In genomic region chr12:110317921-110318320, GRCh38 we compare ENCODE assay signal across 16 cellular contexts. TPM values are rescaled to one million over a fixed set of nuclear protein-coding genes. Genes with fewer than 3 reads are reported as not detected.
DNase-seq lines count a peak whose midpoint lies in the region; ATAC-seq and TF ChIP-seq lines count a peak whose summit lies in the region.
"Had no signal": no experiment of that assay in that cellular context is flagged by ENCODE, and none has a peak within 500 bp of the region (broad histone marks: within the 10 kb centered on the region; RNA-seq: fewer than 3 reads in every experiment).

No MANE protein-coding gene starts in this region.

- H3K27ac Mint-ChIP-seq in MCF 10A (ENCODE audit: low read depth, unreplicated experiment), result no peak overlapping the region
- H3K27ac Mint-ChIP-seq: dendritic cell treated with granulocyte-macrophage colony-stimulating factor and Interleukin-4, amounts not matched to agents 40 ng/mL and 50 ng/mL, for 4 days; type B pancreatic cell had no signal

- TF ChIP-seq CTCF in breast epithelium (IDR thresholded peaks at IDR 0.05) (no peak), MCF 10A (IDR thresholded peaks at IDR 0.05; ENCODE audit: unreplicated experiment) (no peak), esophagus squamous epithelium (IDR thresholded peaks at IDR 0.05) (no peak), tibial artery (IDR thresholded peaks at IDR 0.05) (no peak)

- 50 to 59% methylated on average over 2 of the region's 2 CpGs for WGBS in esophagus squamous epithelium, 2 donors
- 94 to 100% methylated on average over 2 of the region's 2 CpGs for WGBS in mesodermal cell (ENCODE audit: insufficient coverage in 2 of 2), 2 experiments
- WGBS in aorta, 2 donors, result 42% methylated on average over 2 of the region's 2 CpGs

- DNase-seq in breast epithelium (ENCODE audit: low spot score in 2 of 2), result no peak
- no peak for DNase-seq in MCF 10A (ENCODE audit: unreplicated experiment)
- DNase-seq in esophagus squamous epithelium (lab: John Stamatoyannopoulos, UW), result no peak
- no peak for DNase-seq in aorta
- no peak for DNase-seq in tibial artery
- no peak for DNase-seq in NCI-H1694 treated with DMSO at 0.1 percent for 48 hours (lab: John Stamatoyannopoulos, UW)
- DNase-seq: activated T-cell treated with anti-CD3 and anti-CD28 coated beads, Interleukin-2, amount 50 U/mL, for 4 hours; DMS79 treated with DMSO at 0.1 percent for 48 hours; NCI-H1417 treated with DMSO at 0.1 percent for 48 hours; OCI-M1 had no signal

- H3K4me1 ChIP-seq in breast epithelium, result peaks cover 0 to 7% of the 10 kb centered on the region in 2 donors
- peaks cover 5 to 61% (median 39%) of the 10 kb centered on the region in 3 donors for H3K4me1 ChIP-seq in esophagus squamous epithelium
- H3K4me1 ChIP-seq in mesodermal cell (ENCODE audit: control insufficient read depth, insufficient read depth, low read length, poor library complexity, severe bottlenecking), result peaks cover 7% of the 10 kb centered on the region
- H3K4me1 ChIP-seq in aorta (ENCODE audit: control insufficient read depth in 1 of 2, insufficient read depth in 2 of 2, low read length in 2 of 2), result peaks cover 5 to 10% of the 10 kb centered on the region in 2 donors
- H3K4me1 ChIP-seq in tibial artery, result peaks cover 0 to 75% (median 23%) of the 10 kb centered on the region in 4 donors
- H3K4me1 ChIP-seq: parathyroid adenoma had no signal

- CTCF ChIA-PET in MCF 10A (lab: Yijun Ruan, JAX), result no interaction called here

- H3K36me3 Mint-ChIP-seq in MCF 10A (ENCODE audit: insufficient read depth, unreplicated experiment), result peaks cover 73% of the 10 kb centered on the region

- H3K27me3 Mint-ChIP-seq in MCF 10A (ENCODE audit: insufficient read depth, unreplicated experiment), result no peaks in the 10 kb centered on the region
- H3K27me3 Mint-ChIP-seq: dendritic cell treated with granulocyte-macrophage colony-stimulating factor and Interleukin-4, amounts not matched to agents 40 ng/mL and 50 ng/mL, for 4 days; type B pancreatic cell had no signal

- peaks cover 19% of the 10 kb centered on the region for H3K4me1 Mint-ChIP-seq in MCF 10A (ENCODE audit: insufficient read depth, unreplicated experiment)

- H3K36me3 ChIP-seq in breast epithelium, result no peaks in the 10 kb centered on the region
- peaks cover 8 to 76% (median 8%) of the 10 kb centered on the region in 3 donors for H3K36me3 ChIP-seq in esophagus squamous epithelium
- H3K36me3 ChIP-seq in mesodermal cell (ENCODE audit: control insufficient read depth, insufficient read depth, low read length), result peaks cover 85% of the 10 kb centered on the region
- H3K36me3 ChIP-seq in aorta (ENCODE audit: control insufficient read depth in 1 of 2, insufficient read depth in 2 of 2, low read length in 1 of 2), result peaks cover 0 to 2% of the 10 kb centered on the region in 2 donors
- peaks cover 6 to 21% (median 18%) of the 10 kb centered on the region in 3 donors for H3K36me3 ChIP-seq in tibial artery

- no TSS peak for BruUV-seq in MCF 10A (replicated peaks; lab: Mats Ljungman, UMichigan)

- POLR2A ChIA-PET in MCF 10A (lab: Yijun Ruan, JAX), result interaction anchor here (0.9 to 2.1 kb wide), 4 partner anchors 8 to 37 kb away, joined by 3 to 11 read pairs (median 4); partner anchors contain the start of gene ATP2A2

- H3K4me3 ChIP-seq in breast epithelium (no peak overlapping the region), esophagus squamous epithelium (no peak overlapping the region), mesodermal cell (ENCODE audit: extremely low read depth, insufficient read depth, low read length, poor library complexity, severe bottlenecking) (no peak overlapping the region), aorta (ENCODE audit: low read length in 2 of 2) (no peak overlapping the region), tibial artery (no peak overlapping the region)
- H3K4me3 ChIP-seq: A549 had no signal

- H3K9me3 Mint-ChIP-seq in MCF 10A (ENCODE audit: unreplicated experiment), result no peaks in the 10 kb centered on the region
- H3K9me3 Mint-ChIP-seq: activated T-cell treated with anti-CD3 and anti-CD28 coated beads, Interleukin-2, amount 50 U/mL, for 4 hours; dendritic cell treated with granulocyte-macrophage colony-stimulating factor and Interleukin-4, amounts not matched to agents 40 ng/mL and 50 ng/mL, for 4 days; type B pancreatic cell had no signal

- no peak overlapping the region for H3K4me3 Mint-ChIP-seq in MCF 10A (ENCODE audit: unreplicated experiment)
- H3K4me3 Mint-ChIP-seq: activated T-cell treated with anti-CD3 and anti-CD28 coated beads, Interleukin-2, amount 50 U/mL, for 4 hours; dendritic cell treated with granulocyte-macrophage colony-stimulating factor and Interleukin-4, amounts not matched to agents 40 ng/mL and 50 ng/mL, for 4 days; type B pancreatic cell had no signal

- no peaks in the 10 kb centered on the region for H3K9me3 ChIP-seq in breast epithelium
- H3K9me3 ChIP-seq in esophagus squamous epithelium, result no peaks in the 10 kb centered on the region
- no peaks in the 10 kb centered on the region for H3K9me3 ChIP-seq in mesodermal cell (ENCODE audit: control insufficient read depth, low read length)
- no peaks in the 10 kb centered on the region for H3K9me3 ChIP-seq in aorta (ENCODE audit: control insufficient read depth, low read length)
- no peaks in the 10 kb centered on the region for H3K9me3 ChIP-seq in tibial artery
- H3K9me3 ChIP-seq: A549 had no signal

- ATAC-seq in aorta (ENCODE audit: low FRiP score) (peak; percentile 57), GM18868 (IDR thresholded peaks at IDR 0.05; ENCODE audit: unreplicated experiment) (no peak)
- ATAC-seq: A549; activated T-cell treated with anti-CD3 and anti-CD28 coated beads, Interleukin-2, amount 50 U/mL, for 4 hours had no signal

- no peaks in the 10 kb centered on the region for H3K27me3 ChIP-seq in breast epithelium
- H3K27me3 ChIP-seq in esophagus squamous epithelium, result no peaks in the 10 kb centered on the region
- H3K27me3 ChIP-seq in aorta (ENCODE audit: control insufficient read depth in 1 of 2, insufficient read depth in 2 of 2, low read length in 1 of 2), result no peaks in the 10 kb centered on the region
- H3K27me3 ChIP-seq in tibial artery, result no peaks in the 10 kb centered on the region

- no peak for TF ChIP-seq POLR2A in breast epithelium (IDR thresholded peaks at IDR 0.05)
- no peak for TF ChIP-seq POLR2A in esophagus squamous epithelium (IDR thresholded peaks at IDR 0.05)

- H3K27ac ChIP-seq in breast epithelium, result peak overlapping the region; percentile 41 to 82
- peak overlapping the region in 3 of 4 donors; percentile 32 to 69 (median 59) for H3K27ac ChIP-seq in esophagus squamous epithelium
- H3K27ac ChIP-seq in mesodermal cell (ENCODE audit: low read depth, low read length, severe bottlenecking), result peak overlapping the region; percentile 73
- peak overlapping the region in 1 of 2 donors; percentile 43 for H3K27ac ChIP-seq in aorta (ENCODE audit: low read depth in 1 of 2, low read length in 2 of 2)
- no peak overlapping the region for H3K27ac ChIP-seq in tibial artery
- H3K27ac ChIP-seq: parathyroid adenoma had no signal

- intact Hi-C loops in breast epithelium (cut with DNase I; ENCODE audit: low total_unique reads), result no loop called here
- intact Hi-C loops in MCF 10A (cut with micrococcal nuclease), result no loop called here
- intact Hi-C loops in esophagus squamous epithelium (cut with DNase I), result no loop called here
- intact Hi-C loops in aorta (cut with DNase I), result loop anchor here in 1 of 2 donors (5.0 kb wide), 1 partner anchor 36 kb away; the partner anchor contains the start of gene ATP2A2
- intact Hi-C loops in tibial artery (cut with DNase I; ENCODE audit: low total_unique reads), result no loop called here

RNA-seq across cellular contexts. Expression of gene ATP2A2, which starts 36.9 kb away (rescaled TPM):
- total RNA-seq in breast epithelium (100 to 1,000 TPM in 2 of 3 donors, 10 to 100 TPM in 1; 95.1 to 109 (median 102) TPM), MCF 10A (2022) (272 and 308 TPM in 2 replicates), esophagus squamous epithelium (100 to 1,000 TPM; 147 to 263 (median 177) TPM), aorta (100 to 1,000 TPM; 231 to 285 TPM)
- polyA plus RNA-seq in mesodermal cell (2013, experiment 1 of 2), result 153 TPM
- polyA plus RNA-seq in mesodermal cell (2013, experiment 2 of 2), result 141 TPM
- polyA plus RNA-seq in aorta, result 100 to 1,000 TPM in 1 of 2 donors, 10 to 100 TPM in 1; 41.3 to 104 TPM

Comparison
In these comparisons a context has a peak if more than half of its experiments do, and no peak if none do; other contexts are left out.
1. H3K27ac ChIP-seq: peak in breast epithelium (2 of 2), esophagus squamous epithelium (3 of 4) and mesodermal cell (single experiment); none in tibial artery (0 of 2).